6 cellular contexts compared by ENCODE assay signal in genomic region chr22:28874061-28874460, GRCh38.
"Had no signal": no experiment of that assay in that cellular context is flagged by ENCODE, and none has a peak within 500 bp of the region (broad histone marks: within the 10 kb centered on the region; RNA-seq: fewer than 3 reads in every experiment).

No MANE protein-coding gene starts in this region.

- H3K4me1 Mint-ChIP-seq: GM23338, IgD-negative memory B cell had no signal

- ATAC-seq: HepG2 had no signal

- H3K4me3 ChIP-seq: GM23338 had no signal

- H3K9me3 Mint-ChIP-seq: GM23338, H9, IgD-negative memory B cell had no signal

- DNase-seq: H9, HCEC 1CT had no signal

- H3K4me3 Mint-ChIP-seq: GM23338, H9, IgD-negative memory B cell had no signal

- H3K36me3 Mint-ChIP-seq: IgD-negative memory B cell had no signal

- H3K27ac ChIP-seq: HL-60 had no signal

- H3K27ac Mint-ChIP-seq: GM23338, H9, IgD-negative memory B cell had no signal

- H3K4me2 ChIP-seq: GM23338 had no signal
